ENCODE assay signal across 34 cellular contexts in the genomic region with DNA sequence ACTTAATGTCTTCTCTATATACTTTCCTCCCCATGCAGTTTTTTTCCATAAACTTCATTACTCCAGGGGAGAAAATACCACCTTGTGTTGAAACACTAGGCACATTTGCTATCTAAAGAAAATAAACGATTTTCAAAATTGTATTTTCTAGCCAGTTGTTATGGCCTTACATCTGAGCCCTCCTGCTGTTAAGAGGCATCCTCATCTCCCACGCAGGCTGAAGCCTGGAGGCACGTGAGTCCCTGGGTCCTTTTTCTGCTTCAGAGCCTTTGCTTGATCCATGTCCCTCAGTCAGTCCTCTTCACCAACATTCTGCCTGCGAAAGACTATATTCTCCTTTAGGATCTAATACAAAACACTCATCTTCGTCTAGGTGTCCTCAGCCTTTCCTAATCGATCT.
"Had no signal": no experiment of that assay in that cellular context is flagged by ENCODE, and none has a peak within 500 bp of the region (broad histone marks: within the 10 kb centered on the region; RNA-seq: fewer than 3 reads in every experiment).

No MANE protein-coding gene starts in this region.

- H3K36me3 Mint-ChIP-seq: activated CD4-positive, alpha-beta memory T cell treated with anti-CD3 and anti-CD28 coated beads for 36 hours; activated CD8-positive, alpha-beta memory T cell treated with anti-CD3 and anti-CD28 coated beads, Interleukin-2, amount 10 ng/mL, durations not matched to agents 7 days and 5 days; activated naive CD4-positive, alpha-beta T cell treated with anti-CD3 and anti-CD28 coated beads, Interleukin-2, amount 10 ng/mL, durations not matched to agents 7 days and 5 days; activated naive CD4-positive, alpha-beta T cell treated with anti-CD3 and anti-CD28 coated beads, Interleukin-2, amount 50 U/mL, for 24 hours; activated naive CD8-positive, alpha-beta T cell; activated naive CD8-positive, alpha-beta T cell treated with anti-CD3 and anti-CD28 coated beads, Interleukin-2, amount 10 ng/mL, durations not matched to agents 7 days and 5 days had no signal

- H3K27ac ChIP-seq: body of pancreas, brain microvascular endothelial cell, breast epithelium, VCaP had no signal

- DNase-seq: activated B cell treated with CpG ODN at 0.5 μM for 24 hours; activated CD4-positive, alpha-beta memory T cell treated with anti-CD3 and anti-CD28 coated beads for 36 hours; activated CD4-positive, alpha-beta T cell treated with anti-CD3 and anti-CD28 coated beads for 4 hours; activated CD4-positive, alpha-beta T cell treated with anti-CD3 and anti-CD28 coated beads, Interleukin-2, amount 10 ng/mL, durations not matched to agents 24 days and 14 days; activated CD4-positive, alpha-beta T cell treated with anti-CD3 and anti-CD28 coated beads, Interleukin-2, amount 50 U/mL, for 1 hour; activated CD4-positive, alpha-beta T cell treated with anti-CD3 and anti-CD28 coated beads, Interleukin-2, amount 50 U/mL, for 4 hours; activated CD4-positive, CD25-positive, alpha-beta regulatory T cell treated with anti-CD3 and anti-CD28 coated beads, Interleukin-2, amount 50 U/mL, for 72 hours; activated CD8-positive, alpha-beta memory T cell treated with anti-CD3 and anti-CD28 coated beads for 24 hours; activated CD8-positive, alpha-beta memory T cell treated with anti-CD3 and anti-CD28 coated beads, Interleukin-2, amount 10 ng/mL, durations not matched to agents 7 days and 5 days; activated CD8-positive, alpha-beta memory T cell treated with anti-CD3 and anti-CD28 coated beads, Interleukin-2, amount 50 U/mL, for 48 hours; activated CD8-positive, alpha-beta T cell treated with anti-CD3 and anti-CD28 coated beads, Interleukin-2, amount 10 ng/mL, durations not matched to agents 7 days and 5 days; activated effector memory CD4-positive, alpha-beta T cell treated with Interleukin-2 at 50 U/mL for 16 hours; activated gamma-delta T cell; activated naive CD4-positive, alpha-beta T cell treated with anti-CD3 and anti-CD28 coated beads, Interleukin-2, amount 10 ng/mL, durations not matched to agents 7 days and 5 days; activated naive CD4-positive, alpha-beta T cell treated with Interleukin-2 at 50 U/mL for 16 hours; activated naive CD8-positive, alpha-beta T cell treated with anti-CD3 and anti-CD28 coated beads, Interleukin-2, amount 10 ng/mL, durations not matched to agents 7 days and 5 days; activated naive CD8-positive, alpha-beta T cell treated with anti-CD3 and anti-CD28 coated beads, Interleukin-2, amount 50 U/mL, for 24 hours; activated T-cell treated with anti-CD3 and anti-CD28 coated beads, Interleukin-2, amount 50 U/mL, for 24 hours; activated T-cell treated with anti-CD3 and anti-CD28 coated beads, Interleukin-2, amount 50 U/mL, for 48 hours; amygdala; anterior cingulate cortex; body of pancreas; brain microvascular endothelial cell; central memory CD4-positive, alpha-beta T cell; T-helper 1 cell; T-helper 2 cell; T-helper 9 cell had no signal

- H3K4me3 ChIP-seq: body of pancreas, breast epithelium had no signal

- H3K4me1 Mint-ChIP-seq: activated B cell treated with CpG ODN at 0.5 μM for 24 hours; activated CD4-positive, alpha-beta T cell treated with anti-CD3 and anti-CD28 coated beads, Interleukin-2, amount 10 ng/mL, durations not matched to agents 24 days and 14 days; activated CD8-positive, alpha-beta memory T cell treated with anti-CD3 and anti-CD28 coated beads, Interleukin-2, amount 10 ng/mL, durations not matched to agents 7 days and 5 days; activated naive CD4-positive, alpha-beta T cell treated with anti-CD3 and anti-CD28 coated beads, Interleukin-2, amount 10 ng/mL, durations not matched to agents 7 days and 5 days; activated naive CD4-positive, alpha-beta T cell treated with anti-CD3 and anti-CD28 coated beads, Interleukin-2, amount 50 U/mL, for 24 hours; activated naive CD8-positive, alpha-beta T cell treated with anti-CD3 and anti-CD28 coated beads, Interleukin-2, amount 10 ng/mL, durations not matched to agents 7 days and 5 days; activated naive CD8-positive, alpha-beta T cell treated with anti-CD3 and anti-CD28 coated beads, Interleukin-2, amount 50 U/mL, for 24 hours had no signal

- H3K9me3 ChIP-seq: body of pancreas, breast epithelium had no signal

- H3K27ac Mint-ChIP-seq: activated B cell treated with CpG ODN at 0.5 μM for 24 hours; activated CD4-positive, alpha-beta memory T cell treated with anti-CD3 and anti-CD28 coated beads for 36 hours; activated CD4-positive, alpha-beta T cell treated with anti-CD3 and anti-CD28 coated beads, Interleukin-2, amount 10 ng/mL, durations not matched to agents 24 days and 14 days; activated CD8-positive, alpha-beta memory T cell treated with anti-CD3 and anti-CD28 coated beads, Interleukin-2, amount 10 ng/mL, durations not matched to agents 7 days and 5 days; activated CD8-positive, alpha-beta T cell treated with anti-CD3 and anti-CD28 coated beads, Interleukin-2, amount 10 ng/mL, durations not matched to agents 7 days and 5 days; activated naive CD4-positive, alpha-beta T cell treated with anti-CD3 and anti-CD28 coated beads, Interleukin-2, amount 10 ng/mL, durations not matched to agents 7 days and 5 days; activated naive CD4-positive, alpha-beta T cell treated with anti-CD3 and anti-CD28 coated beads, Interleukin-2, amount 50 U/mL, for 24 hours; activated naive CD8-positive, alpha-beta T cell; activated naive CD8-positive, alpha-beta T cell treated with anti-CD3 and anti-CD28 coated beads, Interleukin-2, amount 10 ng/mL, durations not matched to agents 7 days and 5 days; activated naive CD8-positive, alpha-beta T cell treated with anti-CD3 and anti-CD28 coated beads, Interleukin-2, amount 50 U/mL, for 24 hours; activated T-cell treated with anti-CD3 and anti-CD28 coated beads, Interleukin-2, amount 50 U/mL, for 24 hours; activated T-helper 2 cell treated with anti-CD3 and anti-CD28 coated beads, Interferon-gamma antibody, Interleukin-2, Interleukin-4, amounts not matched to agents 10 μg/mL and 5 μg/mL and 100 μg/mL, durations not matched to agents 14 hours and 24 hours and 36 hours; T-helper 1 cell treated with Interleukin-12 subunit alpha and Interleukin-12 subunit beta and Interleukin-4 antibody, amounts not matched to agents 30 μg/mL and 1 μg/mL, for 36 hours; T-helper 2 cell treated with Interferon-gamma antibody and Interleukin-4, amounts not matched to agents 5 μg/mL and 100 μg/mL, for 36 hours had no signal

- H3K4me3 Mint-ChIP-seq: activated B cell treated with CpG ODN at 0.5 μM for 24 hours; activated CD4-positive, alpha-beta memory T cell treated with anti-CD3 and anti-CD28 coated beads for 36 hours; activated CD4-positive, alpha-beta T cell treated with anti-CD3 and anti-CD28 coated beads, Interleukin-2, amount 10 ng/mL, durations not matched to agents 24 days and 14 days; activated CD8-positive, alpha-beta memory T cell treated with anti-CD3 and anti-CD28 coated beads, Interleukin-2, amount 10 ng/mL, durations not matched to agents 7 days and 5 days; activated CD8-positive, alpha-beta T cell treated with anti-CD3 and anti-CD28 coated beads, Interleukin-2, amount 10 ng/mL, durations not matched to agents 7 days and 5 days; activated naive CD4-positive, alpha-beta T cell treated with anti-CD3 and anti-CD28 coated beads, Interleukin-2, amount 10 ng/mL, durations not matched to agents 7 days and 5 days; activated naive CD4-positive, alpha-beta T cell treated with anti-CD3 and anti-CD28 coated beads, Interleukin-2, amount 50 U/mL, for 24 hours; activated naive CD8-positive, alpha-beta T cell; activated naive CD8-positive, alpha-beta T cell treated with anti-CD3 and anti-CD28 coated beads, Interleukin-2, amount 10 ng/mL, durations not matched to agents 7 days and 5 days; activated naive CD8-positive, alpha-beta T cell treated with anti-CD3 and anti-CD28 coated beads, Interleukin-2, amount 50 U/mL, for 24 hours; activated T-cell treated with anti-CD3 and anti-CD28 coated beads, Interleukin-2, amount 50 U/mL, for 24 hours; T-helper 1 cell treated with Interleukin-12 subunit alpha and Interleukin-12 subunit beta and Interleukin-4 antibody, amounts not matched to agents 30 μg/mL and 1 μg/mL, for 36 hours; T-helper 2 cell treated with Interferon-gamma antibody and Interleukin-4, amounts not matched to agents 5 μg/mL and 100 μg/mL, for 36 hours had no signal

- H3K4me1 ChIP-seq: body of pancreas, breast epithelium had no signal

- H3K9me3 Mint-ChIP-seq: activated CD4-positive, alpha-beta T cell treated with anti-CD3 and anti-CD28 coated beads, Interleukin-2, amount 10 ng/mL, durations not matched to agents 24 days and 14 days; activated naive CD4-positive, alpha-beta T cell treated with anti-CD3 and anti-CD28 coated beads, Interleukin-2, amount 50 U/mL, for 24 hours had no signal

- ATAC-seq: activated CD8-positive, alpha-beta memory T cell treated with anti-CD3 and anti-CD28 coated beads, Interleukin-2, amount 10 ng/mL, durations not matched to agents 7 days and 5 days; activated CD8-positive, alpha-beta T cell treated with anti-CD3 and anti-CD28 coated beads, Interleukin-2, amount 10 ng/mL, durations not matched to agents 7 days and 5 days; activated naive CD8-positive, alpha-beta T cell treated with anti-CD3 and anti-CD28 coated beads, Interleukin-2, amount 50 U/mL, for 24 hours; body of pancreas had no signal

- H3K27me3 ChIP-seq: body of pancreas, brain microvascular endothelial cell, breast epithelium had no signal

- H3K27me3 Mint-ChIP-seq: activated B cell treated with CpG ODN at 0.5 μM for 24 hours; activated CD4-positive, alpha-beta memory T cell treated with anti-CD3 and anti-CD28 coated beads for 36 hours; activated CD4-positive, alpha-beta T cell treated with anti-CD3 and anti-CD28 coated beads, Interleukin-2, amount 10 ng/mL, durations not matched to agents 24 days and 14 days; activated CD8-positive, alpha-beta memory T cell treated with anti-CD3 and anti-CD28 coated beads, Interleukin-2, amount 10 ng/mL, durations not matched to agents 7 days and 5 days; activated naive CD4-positive, alpha-beta T cell treated with anti-CD3 and anti-CD28 coated beads, Interleukin-2, amount 10 ng/mL, durations not matched to agents 7 days and 5 days; activated naive CD4-positive, alpha-beta T cell treated with anti-CD3 and anti-CD28 coated beads, Interleukin-2, amount 50 U/mL, for 24 hours; activated naive CD8-positive, alpha-beta T cell; activated naive CD8-positive, alpha-beta T cell treated with anti-CD3 and anti-CD28 coated beads, Interleukin-2, amount 10 ng/mL, durations not matched to agents 7 days and 5 days; activated naive CD8-positive, alpha-beta T cell treated with anti-CD3 and anti-CD28 coated beads, Interleukin-2, amount 50 U/mL, for 24 hours; activated T-cell treated with anti-CD3 and anti-CD28 coated beads, Interleukin-2, amount 50 U/mL, for 24 hours had no signal

- H3K36me3 ChIP-seq: brain microvascular endothelial cell, breast epithelium had no signal
